9 cellular contexts compared by ENCODE assay signal in genomic region chr4:55398461-55398860, GRCh38. TPM values are rescaled to one million over a fixed set of nuclear protein-coding genes. Genes with fewer than 3 reads are reported as not detected.
DNase-seq lines count a peak whose midpoint lies in the region; ATAC-seq, FAIRE-seq and TF ChIP-seq lines count a peak whose summit lies in the region.
"Had no signal": no experiment of that assay in that cellular context is flagged by ENCODE, and none has a peak within 500 bp of the region (broad histone marks: within the 10 kb centered on the region; RNA-seq: fewer than 3 reads in every experiment).

No MANE protein-coding gene starts in this region.

- no peak overlapping the region for H2BK120ac ChIP-seq in mesenchymal stem cell (ENCODE audit: low read depth, low read length)

- no peak for TF ChIP-seq POLR2A in body of pancreas (IDR thresholded peaks at IDR 0.05)

- peaks cover 0 to 42% of the 10 kb centered on the region in 2 donors for H3K4me1 ChIP-seq in right atrium auricular region
- peaks cover 34% of the 10 kb centered on the region for H3K4me1 ChIP-seq in body of pancreas
- H3K4me1 ChIP-seq in mesenchymal stem cell (ENCODE audit: control insufficient read depth, insufficient read depth, low read depth, low read length): peaks cover 2% of the 10 kb centered on the region

- H3K4me3 ChIP-seq in right atrium auricular region (peak overlapping the region; percentile 92 to 99), body of pancreas (peak overlapping the region in 1 of 2 donors; percentile 98), mesenchymal stem cell (ENCODE audit: insufficient read depth in 1 of 2, low read depth in 1 of 2, low read length in 2 of 2) (peak overlapping the region in 1 of 2 experiments; percentile 80)

- no peak for FAIRE-seq in HTR-8/SVneo (lab: Jason Lieb, UNC)

- H2BK5ac ChIP-seq in mesenchymal stem cell (ENCODE audit: low read depth, low read length, poor library complexity, severe bottlenecking): no peak overlapping the region

- H3K9me3 ChIP-seq in right atrium auricular region: no peaks in the 10 kb centered on the region
- H3K9me3 ChIP-seq in body of pancreas: no peaks in the 10 kb centered on the region
- H3K9me3 ChIP-seq in mesenchymal stem cell (ENCODE audit: control insufficient read depth, low read length): no peaks in the 10 kb centered on the region

- peak overlapping the region; percentile 98 to 99 for H3K27ac ChIP-seq in right atrium auricular region
- peak overlapping the region in 3 of 4 donors; percentile 95 to 100 (median 98) for H3K27ac ChIP-seq in body of pancreas
- H3K27ac ChIP-seq in mesenchymal stem cell (ENCODE audit: low read length, poor library complexity, severe bottlenecking): peak overlapping the region; percentile 92

- intact Hi-C loops in Right ventricle myocardium superior (cut with DNase I): loop anchor here (5.0 kb wide), 1 partner anchor 51 kb away; the partner anchor contains the start of gene SRD5A3
- intact Hi-C loops in body of pancreas (cut with DNase I): loop anchor here (10.0 kb wide), 1 partner anchor 54 kb away; the partner anchor contains the start of gene SRD5A3

- no peak overlapping the region for H2AFZ ChIP-seq in mesenchymal stem cell (ENCODE audit: low read depth, low read length)

- H3K27me3 ChIP-seq in right atrium auricular region (no peaks in the 10 kb centered on the region), body of pancreas (no peaks in the 10 kb centered on the region), mesenchymal stem cell (ENCODE audit: control insufficient read depth in 1 of 2, insufficient read depth in 1 of 2, low read length in 2 of 2) (no peaks in the 10 kb centered on the region)

- ATAC-seq in Right ventricle myocardium superior (ENCODE audit: poor library complexity) (no peak), body of pancreas (no peak), HG03432 (IDR thresholded peaks at IDR 0.05; ENCODE audit: unreplicated experiment) (no peak)
- ATAC-seq: activated naive CD4-positive, alpha-beta T cell treated with anti-CD3 and anti-CD28 coated beads, Interleukin-2, amount 50 U/mL, for 72 hours had no signal

- H3K14ac ChIP-seq in mesenchymal stem cell (ENCODE audit: low read length in 2 of 2): no peak overlapping the region

- H4K8ac ChIP-seq in mesenchymal stem cell (ENCODE audit: low read length): no peak overlapping the region

- no peak overlapping the region for H2AK5ac ChIP-seq in mesenchymal stem cell (ENCODE audit: low read length, severe bottlenecking)

- no peak overlapping the region for H2BK12ac ChIP-seq in mesenchymal stem cell (ENCODE audit: low read length in 2 of 2)

- DNase-seq in right atrium auricular region (ENCODE audit: low spot score) (no peak), Right ventricle myocardium superior (no peak), body of pancreas (no peak), mesenchymal stem cell (peak; percentile 78), COLO668 (lab: John Stamatoyannopoulos, UW; ENCODE audit: unreplicated experiment) (no peak), HTR-8/SVneo (ENCODE audit: insufficient read length, low spot score) (no peak), D341Med (ENCODE audit: low spot score) (no peak)

- no peak overlapping the region for H4K91ac ChIP-seq in mesenchymal stem cell (ENCODE audit: low read length)

- H3K18ac ChIP-seq in mesenchymal stem cell (ENCODE audit: low read depth in 1 of 2, low read length in 2 of 2): no peak overlapping the region

- no peak overlapping the region for H3K23ac ChIP-seq in mesenchymal stem cell (ENCODE audit: low read length in 2 of 2)

- H3K36me3 ChIP-seq in right atrium auricular region (peaks cover 12% of the 10 kb centered on the region), body of pancreas (replicated peaks in 1 of 2; ENCODE audit: insufficient read depth in 1 of 2, low read depth in 2 of 2) (no peaks in the 10 kb centered on the region), mesenchymal stem cell (ENCODE audit: control insufficient read depth in 1 of 2, insufficient read depth in 2 of 2, low read depth in 1 of 2, low read length in 2 of 2) (peaks cover 0 to 28% of the 10 kb centered on the region in 2 experiments)

- TF ChIP-seq CTCF in right atrium auricular region (IDR thresholded peaks at IDR 0.05) (no peak), body of pancreas (IDR thresholded peaks at IDR 0.05) (no peak)

- 14 to 20% methylated on average over 1 of the region's 1 CpG for WGBS in body of pancreas, 2 donors
- 20% methylated on average over 1 of the region's 1 CpG for WGBS in mesenchymal stem cell

- no peak overlapping the region for H2BK15ac ChIP-seq in mesenchymal stem cell (ENCODE audit: low read depth, poor library complexity, severe bottlenecking)

- H3K4ac ChIP-seq in mesenchymal stem cell (ENCODE audit: low read depth in 1 of 2, low read length in 2 of 2): no peak overlapping the region

- H3K4me2 ChIP-seq in mesenchymal stem cell (ENCODE audit: low read length, poor library complexity, severe bottlenecking): peak overlapping the region; percentile 90

- H3K9ac ChIP-seq in mesenchymal stem cell (ENCODE audit: low read length): peak overlapping the region; percentile 96

- H3K79me1 ChIP-seq in mesenchymal stem cell (replicated peaks; ENCODE audit: low read length, poor library complexity, severe bottlenecking): peaks cover 1% of the 10 kb centered on the region

RNA-seq across cellular contexts. Expression of gene TMEM165, which starts 2.7 kb away (rescaled TPM):
- 10 to 100 TPM; 75.5 to 90.1 TPM for total RNA-seq in right atrium auricular region
- total RNA-seq in Right ventricle myocardium superior: 34.3 TPM
- 100 to 1,000 TPM in 1 of 2 donors, 10 to 100 TPM in 1; 90.5 to 308 TPM for total RNA-seq in body of pancreas
- 98.0 TPM for polyA plus RNA-seq in mesenchymal stem cell (2013, experiment 1 of 2)
- polyA plus RNA-seq in mesenchymal stem cell (2013, experiment 2 of 2): 99.5 TPM

RNA-seq across cellular contexts. Expression of gene SRD5A3, which starts 52.4 kb away (rescaled TPM):
- total RNA-seq in right atrium auricular region: 1 to 10 TPM; 6.0 to 8.3 TPM
- 8.3 TPM for total RNA-seq in Right ventricle myocardium superior
- 10 to 100 TPM in 1 of 2 donors, 1 to 10 TPM in 1; 6.7 to 11.5 TPM for total RNA-seq in body of pancreas
- 15.1 TPM for polyA plus RNA-seq in mesenchymal stem cell (2013, experiment 1 of 2)
- 15.2 TPM for polyA plus RNA-seq in mesenchymal stem cell (2013, experiment 2 of 2)
